In genomic region chr5:135011355-135012032, GRCh38 we compare ENCODE assay signal across 20 cellular contexts. TPM values are rescaled to one million over a fixed set of nuclear protein-coding genes. Genes with fewer than 3 reads are reported as not detected.
DNase-seq lines count a peak whose midpoint lies in the region; ATAC-seq, FAIRE-seq and TF ChIP-seq lines count a peak whose summit lies in the region.
"Had no signal": no experiment of that assay in that cellular context is flagged by ENCODE, and none has a peak within 500 bp of the region (broad histone marks: within the 10 kb centered on the region; RNA-seq: fewer than 3 reads in every experiment).

No MANE protein-coding gene starts in this region.

- in situ Hi-C loops in HepG2 (cut with HindIII; ENCODE audit: extremely low pct_ligation_motif_present, low pct_unique_long_range_greater_than_20kb): no loop called here
- in situ Hi-C loops in ACHN (cut with HindIII; ENCODE audit: low pct_ligation_motif_present, low pct_unique_long_range_greater_than_20kb, low sequenced_read_pairs): no loop called here

- H3K27me3 Mint-ChIP-seq in progenitor cell of endocrine pancreas: peaks cover 17% of the 10 kb centered on the region

- no peak overlapping the region for H3K4me2 ChIP-seq in HepG2 (ENCODE audit: low read depth, low read length)

- H3K27me3 ChIP-seq in right lobe of liver (no peaks in the 10 kb centered on the region), HepG2 (ENCODE audit: control insufficient read depth in 1 of 2, insufficient read depth in 2 of 2, low read length in 2 of 2) (no peaks in the 10 kb centered on the region), esophagus squamous epithelium (no peaks in the 10 kb centered on the region)

- no peaks in the 10 kb centered on the region for H3K36me3 Mint-ChIP-seq in progenitor cell of endocrine pancreas (ENCODE audit: insufficient read depth)

- POLR2A ChIA-PET in HepG2 (lab: Yijun Ruan, JAX): no interaction called here

- CTCF ChIA-PET in HepG2 (lab: Yijun Ruan, JAX; ENCODE audit: low intra/inter-chr PET ratio, low total read pairs): interaction anchor here (1.2 to 3.7 kb wide), 3 partner anchors 151 to 192 kb away, joined by 4 to 18 read pairs (median 8); no protein-coding TSS in a partner anchor

- no peaks in the 10 kb centered on the region for H3K79me2 ChIP-seq in HepG2 (ENCODE audit: insufficient read depth, low read length)

- H2AFZ ChIP-seq in HepG2 (ENCODE audit: low read length): no peak overlapping the region
- H2AFZ ChIP-seq: GM23248 had no signal

- TF ChIP-seq POLR2A in right lobe of liver (IDR thresholded peaks at IDR 0.05) (no peak), HepG2 (IDR thresholded peaks at IDR 0.05; ENCODE audit: insufficient read depth in 1 of 2, low read depth in 2 of 2, low read length in 2 of 2) (no peak), esophagus squamous epithelium (IDR thresholded peaks at IDR 0.05) (no peak)

- H3K36me3 ChIP-seq in right lobe of liver: no peaks in the 10 kb centered on the region
- no peaks in the 10 kb centered on the region for H3K36me3 ChIP-seq in HepG2 (replicated peaks in 1 of 2; ENCODE audit: control insufficient read depth in 1 of 2, insufficient read depth in 2 of 2, low read length in 2 of 2)
- H3K36me3 ChIP-seq in esophagus squamous epithelium: peaks cover 0 to 6% (median 0%) of the 10 kb centered on the region in 3 donors

- no peaks in the 10 kb centered on the region for H4K20me1 ChIP-seq in HepG2 (ENCODE audit: insufficient read depth, low read length)

- no peak for FAIRE-seq in HepG2 (lab: Jason Lieb, UNC)
- FAIRE-seq: G401.6, RCC 7860 had no signal

- no TSS peak for BruUV-seq in HepG2 (replicated peaks; lab: Mats Ljungman, UMichigan)

- H3K27ac Mint-ChIP-seq in progenitor cell of endocrine pancreas: peak overlapping the region; percentile 42

- intact Hi-C loops in right lobe of liver (cut with DNase I): no loop called here
- intact Hi-C loops in HepG2 (cut with micrococcal nuclease; ENCODE audit: unreplicated experiment): loop anchor here (5.0 kb wide), 1 partner anchor 181 kb away; no protein-coding TSS in a partner anchor
- intact Hi-C loops in esophagus squamous epithelium (cut with DNase I): no loop called here

- WGBS in right lobe of liver (ENCODE audit: insufficient coverage, low coverage, low lambda C conversion rate, missing lambda C conversion rate): 90% methylated on average over 2 of the region's 4 CpGs
- WGBS in HepG2 (ENCODE audit: low lambda C conversion rate): 60% methylated on average over 3 of the region's 4 CpGs
- 92 to 100% methylated on average over 1 to 2 of the region's 4 CpGs for WGBS in esophagus squamous epithelium, 2 donors

- no peak for ATAC-seq in right lobe of liver
- no peak for ATAC-seq in HepG2

- no peak overlapping the region for H3K4me3 ChIP-seq in right lobe of liver
- H3K4me3 ChIP-seq in HepG2 (replicated peaks in 1 of 3; ENCODE audit: insufficient read depth in 1 of 3, low read depth in 2 of 3, low read length in 3 of 3): no peak overlapping the region
- H3K4me3 ChIP-seq in esophagus squamous epithelium: no peak overlapping the region
- H3K4me3 ChIP-seq: GM23248 had no signal

- H3K9me3 Mint-ChIP-seq in progenitor cell of endocrine pancreas (ENCODE audit: low read depth): no peaks in the 10 kb centered on the region

- H3K4me1 Mint-ChIP-seq in progenitor cell of endocrine pancreas (ENCODE audit: low read depth): peaks cover 7% of the 10 kb centered on the region

- H3K9me3 ChIP-seq in right lobe of liver (no peaks in the 10 kb centered on the region), HepG2 (ENCODE audit: low read length) (no peaks in the 10 kb centered on the region), esophagus squamous epithelium (no peaks in the 10 kb centered on the region)

- no peak overlapping the region for H3K4me3 Mint-ChIP-seq in progenitor cell of endocrine pancreas (ENCODE audit: low read depth)

- TF ChIP-seq EP300 in HepG2 (IDR thresholded peaks at IDR 0.05; ENCODE audit: low read depth in 2 of 2, low read length in 2 of 2): no peak
- no peak for TF ChIP-seq EP300 in HepG2 (CRISPR knock-in tag; IDR thresholded peaks at IDR 0.05; ENCODE audit: borderline replicate concordance)

- TF ChIP-seq CTCF in right lobe of liver (IDR thresholded peaks at IDR 0.05): no peak
- no peak for TF ChIP-seq CTCF in HepG2 (CRISPR knock-in tag; IDR thresholded peaks at IDR 0.05)
- TF ChIP-seq CTCF in progenitor cell of endocrine pancreas (IDR thresholded peaks at IDR 0.05; ENCODE audit: unreplicated experiment): no peak
- no peak for TF ChIP-seq CTCF in esophagus squamous epithelium (IDR thresholded peaks at IDR 0.05)

- H3K4me1 ChIP-seq in right lobe of liver (peaks cover 0 to 11% (median 5%) of the 10 kb centered on the region in 4 donors), HepG2 (ENCODE audit: insufficient read depth, low read length) (peaks cover 14% of the 10 kb centered on the region), esophagus squamous epithelium (peaks cover 20 to 42% (median 29%) of the 10 kb centered on the region in 3 donors)

- no peak for TF ChIP-seq RAD21 in HepG2 (CRISPR knock-in tag; IDR thresholded peaks at IDR 0.05)

- H3K9ac ChIP-seq in HepG2 (ENCODE audit: insufficient read depth, low read depth, low read length): no peak overlapping the region
- H3K9ac ChIP-seq: GM23248 had no signal

- no peak overlapping the region for H3K27ac ChIP-seq in right lobe of liver
- H3K27ac ChIP-seq in HepG2 (ENCODE audit: extremely low read length, insufficient read depth, low read length): no peak overlapping the region
- no peak overlapping the region for H3K27ac ChIP-seq in esophagus squamous epithelium
- H3K27ac ChIP-seq: GM23248 had no signal

- peak in 2 of 3 donors; percentile 36 to 45 for DNase-seq in right lobe of liver
- DNase-seq in HepG2 (ENCODE audit: low spot score): no peak
- DNase-seq in epidermal melanocyte (ENCODE audit: insufficient read length, low spot score): peak; percentile 15
- DNase-seq in progenitor cell of endocrine pancreas (ENCODE audit: low spot score, unreplicated experiment): no peak
- no peak for DNase-seq in NCI-H2227 treated with DMSO at 0.1 percent for 48 hours (lab: John Stamatoyannopoulos, UW)
- no peak for DNase-seq in esophagus squamous epithelium (lab: John Stamatoyannopoulos, UW)
- DNase-seq in ACHN: no peak
- DNase-seq: C1 segment of cervical spinal cord, DMS 273 treated with DMSO at 0.1 percent for 48 hours, DND-41, GM23248, KBM-7, NCI-H1105 treated with DMSO at 0.1 percent for 48 hours, NCI-H1694, NCI-H2107, NCI-H510A treated with DMSO at 0.1 percent for 48 hours, NCI-H774, Right ventricle myocardium superior had no signal

RNA-seq across cellular contexts. Expression of gene PITX1, which starts 22.5 kb away (rescaled TPM):
- total RNA-seq in right lobe of liver (not detected), HepG2 (2016; rRNA removed; fragmentation: Illumina TruSeq; extraction: Trizol) (13.1 and 20.2 TPM in 2 replicates), progenitor cell of endocrine pancreas (12.5 and 16.2 TPM in 2 replicates), esophagus squamous epithelium (1,000 to 10,000 TPM in 1 of 4 donors, 100 to 1,000 TPM in 3; 571 to 1,232 (median 680) TPM)
- total RNA-seq in HepG2 (2016; cell fraction: cytosol; rRNA removed; fragmentation: Illumina TruSeq; extraction: Trizol; ENCODE audit: low read depth): 12.8 and 17.7 TPM in 2 replicates
- 12.5 and 19.9 TPM in 2 replicates for total RNA-seq in HepG2 (2016; cell fraction: insoluble cytoplasmic fraction; rRNA removed; fragmentation: Illumina TruSeq; extraction: Trizol)
- 27.9 and 34.7 TPM in 2 replicates for total RNA-seq in HepG2 (2016; cell fraction: membrane; rRNA removed; fragmentation: Illumina TruSeq; extraction: Trizol)
- 17.9 and 18.7 TPM in 2 replicates for total RNA-seq in HepG2 (2016; cell fraction: nucleus; rRNA removed; fragmentation: Illumina TruSeq; extraction: Trizol)
- polyA plus RNA-seq in HepG2 (2011; rRNA removed): 11.7 and 17.0 TPM in 2 replicates
- polyA plus RNA-seq in HepG2 (2011; cell fraction: cytosol; rRNA removed): 13.4 and 20.2 TPM in 2 replicates
- polyA plus RNA-seq in HepG2 (2011; cell fraction: nucleus; rRNA removed): 26.6 and 30.3 TPM in 2 replicates
- 6.9 and 13.4 TPM in 2 replicates for polyA plus RNA-seq in HepG2 (2012)
- polyA plus RNA-seq in HepG2 (2016; cell fraction: cytosol; fragmentation: Illumina TruSeq; extraction: Trizol; ENCODE audit: low read depth): 29.4 and 35.3 TPM in 2 replicates
- polyA plus RNA-seq in HepG2 (2016; cell fraction: insoluble cytoplasmic fraction; fragmentation: Illumina TruSeq; extraction: Trizol; ENCODE audit: low read depth): 19.1 and 27.9 TPM in 2 replicates
- 43.6 and 46.2 TPM in 2 replicates for polyA plus RNA-seq in HepG2 (2016; cell fraction: membrane; fragmentation: Illumina TruSeq; extraction: Trizol; ENCODE audit: low read depth)
- 32.5 and 33.9 TPM in 2 replicates for polyA plus RNA-seq in HepG2 (2016; cell fraction: nucleus; fragmentation: Illumina TruSeq; extraction: Trizol; ENCODE audit: insufficient read depth, low read depth)
- polyA minus RNA-seq in HepG2 (2011; rRNA and poly(A)+ RNA removed; ENCODE audit: low replicate concordance): 19.5 and 28.2 TPM in 2 replicates
- 10.5 and 12.9 TPM in 2 replicates for polyA minus RNA-seq in HepG2 (2011; cell fraction: cytosol; rRNA and poly(A)+ RNA removed)
- 6.4 and 6.8 TPM in 2 replicates for polyA minus RNA-seq in HepG2 (2011; cell fraction: nucleus; rRNA and poly(A)+ RNA removed)
- total RNA-seq: GM23248, Right ventricle myocardium superior had no signal
- polyA plus RNA-seq: GM23248 had no signal

RNA-seq across cellular contexts. Expression of gene CATSPER3, which starts 43.8 kb away (rescaled TPM):
- total RNA-seq in right lobe of liver: 1 to 10 TPM in 1 of 6 experiments, under 1 TPM in 3, not detected in 2; 0.29 to 1.1 (median 0.81) TPM
- total RNA-seq in HepG2 (2016; rRNA removed; fragmentation: Illumina TruSeq; extraction: Trizol): 0.14 and 0.33 TPM in 2 replicates
- 0.30 TPM in 1 of 2 replicates, not detected in the other for total RNA-seq in HepG2 (2016; cell fraction: cytosol; rRNA removed; fragmentation: Illumina TruSeq; extraction: Trizol; ENCODE audit: low read depth)
- 0.24 and 0.36 TPM in 2 replicates for total RNA-seq in HepG2 (2016; cell fraction: insoluble cytoplasmic fraction; rRNA removed; fragmentation: Illumina TruSeq; extraction: Trizol)
- 0.28 and 0.37 TPM in 2 replicates for total RNA-seq in HepG2 (2016; cell fraction: membrane; rRNA removed; fragmentation: Illumina TruSeq; extraction: Trizol)
- total RNA-seq in HepG2 (2016; cell fraction: nucleus; rRNA removed; fragmentation: Illumina TruSeq; extraction: Trizol): 0.47 and 0.81 TPM in 2 replicates
- polyA plus RNA-seq in HepG2 (2011; rRNA removed): 0.33 and 0.37 TPM in 2 replicates
- 0.40 TPM in 2 replicates for polyA plus RNA-seq in HepG2 (2011; cell fraction: cytosol; rRNA removed)
- polyA plus RNA-seq in HepG2 (2011; cell fraction: nucleus; rRNA removed): 0.66 and 0.99 TPM in 2 replicates
- polyA plus RNA-seq in HepG2 (2012): 0.15 and 0.23 TPM in 2 replicates
- 0.32 and 0.54 TPM in 2 replicates for polyA plus RNA-seq in HepG2 (2016; cell fraction: cytosol; fragmentation: Illumina TruSeq; extraction: Trizol; ENCODE audit: low read depth)
- polyA plus RNA-seq in HepG2 (2016; cell fraction: insoluble cytoplasmic fraction; fragmentation: Illumina TruSeq; extraction: Trizol; ENCODE audit: low read depth): 0.24 TPM in 1 of 2 replicates, not detected in the other
- 0.35 and 0.48 TPM in 2 replicates for polyA plus RNA-seq in HepG2 (2016; cell fraction: membrane; fragmentation: Illumina TruSeq; extraction: Trizol; ENCODE audit: low read depth)
- 0.97 and 1.7 TPM in 2 replicates for polyA plus RNA-seq in HepG2 (2016; cell fraction: nucleus; fragmentation: Illumina TruSeq; extraction: Trizol; ENCODE audit: insufficient read depth, low read depth)
- polyA minus RNA-seq in HepG2 (2011; rRNA and poly(A)+ RNA removed; ENCODE audit: low replicate concordance): 1.1 and 3.6 TPM in 2 replicates
- not detected in 2 replicates for polyA minus RNA-seq in HepG2 (2011; cell fraction: cytosol; rRNA and poly(A)+ RNA removed)
- polyA minus RNA-seq in HepG2 (2011; cell fraction: nucleus; rRNA and poly(A)+ RNA removed): 0.90 and 1.1 TPM in 2 replicates
- total RNA-seq in progenitor cell of endocrine pancreas: 1.3 and 1.4 TPM in 2 replicates
- total RNA-seq in esophagus squamous epithelium: under 1 TPM in 2 of 4 donors, not detected in 2; 0.23 to 0.76 TPM

Comparison
In these comparisons a context has a peak if more than half of its experiments do, and no peak if none do; other contexts are left out.
1. DNase-seq: peak in right lobe of liver (2 of 3) and epidermal melanocyte (single experiment); none in HepG2 (single experiment), progenitor cell of endocrine pancreas (single experiment), NCI-H2227 treated with DMSO at 0.1 percent for 48 hours (single experiment), esophagus squamous epithelium (single experiment) and ACHN (single experiment).
2. RNA of gene PITX1, which starts 22.5 kb away (total RNA-seq): 571 to 1,232 TPM in esophagus squamous epithelium; 12.5 to 34.7 TPM in HepG2, 12.5 to 16.2 TPM in progenitor cell of endocrine pancreas and not detected in right lobe of liver; every median in the first group is over 10 times any median in the second.